In genomic region chr4:7912826-7913225, GRCh38 we compare ENCODE assay signal across 17 cellular contexts. TPM values are rescaled to one million over a fixed set of nuclear protein-coding genes. Genes with fewer than 3 reads are reported as not detected.
DNase-seq lines count a peak whose midpoint lies in the region; ATAC-seq and TF ChIP-seq lines count a peak whose summit lies in the region.
"Had no signal": no experiment of that assay in that cellular context is flagged by ENCODE, and none has a peak within 500 bp of the region (broad histone marks: within the 10 kb centered on the region; RNA-seq: fewer than 3 reads in every experiment).

No MANE protein-coding gene starts in this region.

- H3K23ac ChIP-seq in IMR-90 (ENCODE audit: low read depth, low read length) = peak overlapping the region; percentile 42

- TF ChIP-seq POLR2A in IMR-90 (IDR thresholded peaks at IDR 0.05; ENCODE audit: low read depth, low read length) = no peak
- TF ChIP-seq POLR2A in gastrocnemius medialis (IDR thresholded peaks at IDR 0.05) = no peak

- no peak overlapping the region for H3K56ac ChIP-seq in IMR-90 (ENCODE audit: extremely low read depth, insufficient read depth, low read length)

- in situ Hi-C loops in IMR-90 (cut with MboI; ENCODE audit: low sequenced_read_pairs) (no loop called here), gastrocnemius medialis (cut with MboI; ENCODE audit: low sequenced_read_pairs in 4 of 4) (no loop called here)

- H3K4me3 Mint-ChIP-seq in brain = peak overlapping the region in 1 of 5 experiments; percentile 2
- H3K4me3 Mint-ChIP-seq in nephron = no peak overlapping the region
- no peak overlapping the region for H3K4me3 Mint-ChIP-seq in activated CD4-positive, alpha-beta memory T cell treated with anti-CD3 and anti-CD28 coated beads, Interleukin-2, amount 10 ng/mL, durations not matched to agents 7 days and 5 days
- no peak overlapping the region for H3K4me3 Mint-ChIP-seq in immature natural killer cell
- H3K4me3 Mint-ChIP-seq: CD4-positive, alpha-beta T cell had no signal

- H3K4me1 Mint-ChIP-seq in brain (peaks cover 77% of the 10 kb centered on the region), nephron (peaks cover 77% of the 10 kb centered on the region), immature natural killer cell (peaks cover 0 to 4% of the 10 kb centered on the region in 2 donors)
- H3K4me1 Mint-ChIP-seq in activated CD4-positive, alpha-beta memory T cell treated with anti-CD3 and anti-CD28 coated beads, Interleukin-2, amount 10 ng/mL, durations not matched to agents 7 days and 5 days = peaks cover 15% of the 10 kb centered on the region

- peak overlapping the region in 1 of 2 experiments; percentile 54; a peak in 2 of 4 replicates for H4K8ac ChIP-seq in IMR-90 (ENCODE audit: low read depth in 2 of 2, low read length in 2 of 2)

- H2AK9ac ChIP-seq in IMR-90 (replicated peaks; ENCODE audit: low read depth, low read length, poor library complexity) = no peak overlapping the region

- H3K4me3 ChIP-seq in IMR-90 (ENCODE audit: insufficient read depth, low read depth, low read length) (no peak overlapping the region), gastrocnemius medialis (no peak overlapping the region)
- H3K4me3 ChIP-seq: K562 had no signal

- peak overlapping the region; percentile 30; the same call in 1 of the 2 replicates for H3K27ac ChIP-seq in IMR-90 (ENCODE audit: insufficient read depth, low read length)
- no peak overlapping the region for H3K27ac ChIP-seq in gastrocnemius medialis

- no peak overlapping the region for H2AFZ ChIP-seq in IMR-90 (replicated peaks; ENCODE audit: low read length, poor library complexity)

- H3K36me3 ChIP-seq in IMR-90 (ENCODE audit: control insufficient read depth, insufficient read depth, low read length) = peaks cover 6% of the 10 kb centered on the region
- no peaks in the 10 kb centered on the region for H3K36me3 ChIP-seq in gastrocnemius medialis

- H3K18ac ChIP-seq in IMR-90 (ENCODE audit: low read depth, low read length) = 0 out of 2 replicates have a peak overlapping the region, but pooled peaks have one; percentile 7

- no peak overlapping the region for H2BK20ac ChIP-seq in IMR-90 (ENCODE audit: low read depth, low read length)

- BruUV-seq in IMR-90 (replicated peaks; lab: Mats Ljungman, UMichigan) = no TSS peak

- H3K36me3 Mint-ChIP-seq in brain (peaks cover 26% of the 10 kb centered on the region), nephron (ENCODE audit: low read depth) (no peaks in the 10 kb centered on the region), immature natural killer cell (peaks cover 0 to 5% (median 0%) of the 10 kb centered on the region in 3 donors)
- no peaks in the 10 kb centered on the region for H3K36me3 Mint-ChIP-seq in activated CD4-positive, alpha-beta memory T cell treated with anti-CD3 and anti-CD28 coated beads, Interleukin-2, amount 10 ng/mL, durations not matched to agents 7 days and 5 days (ENCODE audit: low read depth)

- H3K27me3 Mint-ChIP-seq in brain (no peaks in the 10 kb centered on the region), nephron (ENCODE audit: low read depth) (no peaks in the 10 kb centered on the region), immature natural killer cell (ENCODE audit: low read depth in 3 of 3) (peaks cover 4 to 9% (median 8%) of the 10 kb centered on the region in 3 donors)
- H3K27me3 Mint-ChIP-seq in activated CD4-positive, alpha-beta memory T cell treated with anti-CD3 and anti-CD28 coated beads, Interleukin-2, amount 10 ng/mL, durations not matched to agents 7 days and 5 days = no peaks in the 10 kb centered on the region

- dilution Hi-C loops in IMR-90 (cut with HindIII; ENCODE audit: low sequenced_read_pairs, unreplicated experiment) = no loop called here

- peaks cover 3 to 74% of the 10 kb centered on the region in 2 experiments; a peak in 3 of 4 replicates for H3K79me1 ChIP-seq in IMR-90 (ENCODE audit: low read depth in 1 of 2, low read length in 2 of 2)

- no peak overlapping the region; the same call in 1 of the 2 replicates for H4K91ac ChIP-seq in IMR-90 (ENCODE audit: insufficient read depth, low read depth, low read length)

- POLR2A ChIA-PET in IMR-90 (lab: Charles Lee; ENCODE audit: unreplicated experiment) = no interaction called here
- POLR2A ChIA-PET in activated CD4-positive, alpha-beta memory T cell treated with anti-CD3 and anti-CD28 coated beads, Interleukin-2, amount 10 ng/mL, durations not matched to agents 7 days and 5 days (lab: Charles Lee) = interaction anchor here (1.2 kb wide), 1 partner anchor 45 kb away, joined by 3 read pairs; no protein-coding TSS in a partner anchor

- no peak overlapping the region for H3K4me2 ChIP-seq in IMR-90 (ENCODE audit: low read depth, low read length)

- peak overlapping the region; percentile 24; the same call in 1 of the 2 replicates for H2AK5ac ChIP-seq in IMR-90 (ENCODE audit: low read depth, low read length)

- no peak for TF ChIP-seq CTCF in IMR-90 (conservative IDR thresholded peaks at IDR 0.05; ENCODE audit: low read depth, low read length)
- no peak for TF ChIP-seq CTCF in brain (conservative IDR thresholded peaks at IDR 0.05)
- no peak for TF ChIP-seq CTCF in nephron (IDR thresholded peaks at IDR 0.05; ENCODE audit: unreplicated experiment in 3 of 3)
- no peak for TF ChIP-seq CTCF in gastrocnemius medialis (IDR thresholded peaks at IDR 0.05 in 4 of 5, conservative IDR thresholded peaks at IDR 0.05 in 1 of 5)

- intact Hi-C loops in IMR-90 (cut with micrococcal nuclease) (no loop called here), gastrocnemius medialis (cut with DNase I; ENCODE audit: low total_unique reads) (no loop called here)

- no peak overlapping the region for H2BK120ac ChIP-seq in IMR-90 (ENCODE audit: low read depth, low read length)

- H2BK15ac ChIP-seq in IMR-90 (ENCODE audit: low read depth, low read length) = no peak overlapping the region

- no peaks in the 10 kb centered on the region for H3K9me3 ChIP-seq in IMR-90 (ENCODE audit: control insufficient read depth, insufficient read depth, low read length)
- no peaks in the 10 kb centered on the region for H3K9me3 ChIP-seq in gastrocnemius medialis
- H3K9me3 ChIP-seq: BE2C had no signal

- peaks cover 22% of the 10 kb centered on the region for H3K9me1 ChIP-seq in IMR-90 (ENCODE audit: insufficient read depth, low read length)

- no peak for TF ChIP-seq RAD21 in IMR-90 (IDR thresholded peaks at IDR 0.05; ENCODE audit: low read length)

- CTCF ChIA-PET in IMR-90 (lab: Yijun Ruan, JAX) = no interaction called here
- CTCF ChIA-PET in activated CD4-positive, alpha-beta memory T cell treated with anti-CD3 and anti-CD28 coated beads, Interleukin-2, amount 10 ng/mL, durations not matched to agents 7 days and 5 days (lab: Charles Lee) = interaction anchor here (0.5 kb wide), 1 partner anchor 90 kb away, joined by 3 read pairs; no protein-coding TSS in a partner anchor

- 0 out of 2 replicates have a peak overlapping the region, but pooled peaks have one; percentile 10 for H4K5ac ChIP-seq in IMR-90 (ENCODE audit: low read depth, low read length)

- no peak for ATAC-seq in IMR-90 (ENCODE audit: low read depth)
- no peak for ATAC-seq in gastrocnemius medialis
- ATAC-seq: HCT116, K562, Right ventricle myocardium inferior had no signal

- no peak overlapping the region for H3K9ac ChIP-seq in IMR-90 (ENCODE audit: low read depth, low read length)

- no CpG with 5 or more reads among the region's 1 CpG for WGBS in IMR-90 (ENCODE audit: extremely low coverage in 2 of 2, insufficient read length in 1 of 2), 2 experiments

- H3K4me1 ChIP-seq in IMR-90 (ENCODE audit: control insufficient read depth, insufficient read depth, low read length) = peaks cover 31% of the 10 kb centered on the region
- H3K4me1 ChIP-seq in gastrocnemius medialis = no peaks in the 10 kb centered on the region

- H2BK5ac ChIP-seq in IMR-90 (ENCODE audit: low read depth, low read length, poor library complexity, severe bottlenecking) = peak overlapping the region; percentile 16

- H3K27me3 ChIP-seq in IMR-90 (ENCODE audit: control insufficient read depth, insufficient read depth, low read length) (no peaks in the 10 kb centered on the region), gastrocnemius medialis (no peaks in the 10 kb centered on the region)
- H3K27me3 ChIP-seq: BE2C had no signal

- DNase-seq in IMR-90 = no peak
- no peak for DNase-seq in activated CD4-positive, alpha-beta memory T cell treated with anti-CD3 and anti-CD28 coated beads, Interleukin-2, amount 10 ng/mL, durations not matched to agents 7 days and 5 days
- no peak for DNase-seq in gastrocnemius medialis
- no peak for DNase-seq in immature natural killer cell
- no peak for DNase-seq in NCI-H2081 treated with DMSO at 0.1 percent for 48 hours (lab: John Stamatoyannopoulos, UW)
- DNase-seq: BE2C; Calu3; CD4-positive, alpha-beta T cell; DMS53; NCI-H1436; NCI-H2081; NCI-H524 had no signal

- H4K20me1 ChIP-seq in IMR-90 (ENCODE audit: insufficient read depth, low read length) = peaks cover 62% of the 10 kb centered on the region

- H3K9me3 Mint-ChIP-seq in brain (peaks cover 0 to 4% (median 2%) of the 10 kb centered on the region in 5 experiments), nephron (no peaks in the 10 kb centered on the region), immature natural killer cell (no peaks in the 10 kb centered on the region)
- no peaks in the 10 kb centered on the region for H3K9me3 Mint-ChIP-seq in activated CD4-positive, alpha-beta memory T cell treated with anti-CD3 and anti-CD28 coated beads, Interleukin-2, amount 10 ng/mL, durations not matched to agents 7 days and 5 days
- H3K9me3 Mint-ChIP-seq: CD4-positive, alpha-beta T cell had no signal

- H3K4ac ChIP-seq in IMR-90 (ENCODE audit: low read depth, low read length) = 0 out of 2 replicates have a peak overlapping the region, but pooled peaks have one; percentile 16

- H3K14ac ChIP-seq in IMR-90 (replicated peaks; ENCODE audit: low read depth, low read length) = peak overlapping the region; percentile 22; the same call in 1 of the 2 replicates

- H3K27ac Mint-ChIP-seq in brain = peak overlapping the region in 3 of 5 experiments; percentile 21 to 98 (median 32)
- H3K27ac Mint-ChIP-seq in nephron = peak overlapping the region; percentile 73 to 98 (median 94)
- no peak overlapping the region for H3K27ac Mint-ChIP-seq in activated CD4-positive, alpha-beta memory T cell treated with anti-CD3 and anti-CD28 coated beads, Interleukin-2, amount 10 ng/mL, durations not matched to agents 7 days and 5 days
- H3K27ac Mint-ChIP-seq in immature natural killer cell = no peak overlapping the region
- H3K27ac Mint-ChIP-seq: CD4-positive, alpha-beta T cell had no signal

TF ChIP-seq in IMR-90, 13 proteins besides CTCF, POLR2A, EP300 and RAD21 (continues in another document):
- TF ChIP-seq CHD1 (IDR thresholded peaks at IDR 0.05; ENCODE audit: low read depth, low read length) = no peak

RNA-seq across cellular contexts. Expression of gene AFAP1, which starts 26.8 kb away (rescaled TPM):
- total RNA-seq in IMR-90 (2012; rRNA removed) (48.2 and 60.3 TPM in 2 replicates), gastrocnemius medialis (1 to 10 TPM; 1.5 to 8.6 (median 3.5) TPM)
- polyA plus RNA-seq in IMR-90 (2012; rRNA removed) (73.1 and 80.9 TPM in 2 replicates), brain (ENCODE audit: insufficient read depth, low read depth, low replicate concordance) (15.3 TPM), immature natural killer cell (1 to 10 TPM in 1 of 3 donors, under 1 TPM in 1, not detected in 1; 0.32 to 1.2 TPM)
- polyA plus RNA-seq in IMR-90 (2012; cell fraction: cytosol; rRNA removed) = 67.3 and 67.7 TPM in 2 replicates
- 116 and 173 TPM in 2 replicates for polyA plus RNA-seq in IMR-90 (2012; cell fraction: nucleus; rRNA removed; ENCODE audit: low replicate concordance)
- 1 to 10 TPM; 5.9 to 6.5 TPM for total RNA-seq in activated CD4-positive, alpha-beta memory T cell treated with anti-CD3 and anti-CD28 coated beads, Interleukin-2, amount 10 ng/mL, durations not matched to agents 7 days and 5 days

Comparison
In these comparisons a context has a peak if more than half of its experiments do, and no peak if none do; other contexts are left out.
1. H3K27ac Mint-ChIP-seq: peak in brain (3 of 5) and nephron (3 of 3); none in activated CD4-positive, alpha-beta memory T cell treated with anti-CD3 and anti-CD28 coated beads, Interleukin-2, amount 10 ng/mL, durations not matched to agents 7 days and 5 days (single experiment) and immature natural killer cell (0 of 6).